Comparison of ENCODE assay signal across 1 cellular context in genomic region chr5:58410441-58410840, GRCh38.
TF ChIP-seq lines count a peak whose summit lies in the region.

No MANE protein-coding gene starts in this region.

TF ChIP-seq in GM23338, 12 proteins besides CTCF, POLR2A, EP300 and RAD21 (continued from another document):
- TF ChIP-seq REST (IDR thresholded peaks at IDR 0.05; ENCODE audit: unreplicated experiment) (no peak), ZNF114 (CRISPR knock-in tag; IDR thresholded peaks at IDR 0.05) (no peak), ETS1 (IDR thresholded peaks at IDR 0.05) (no peak), EZH2 (IDR thresholded peaks at IDR 0.05; ENCODE audit: low read depth, unreplicated experiment) (no peak), ZNF331 (CRISPR knock-in tag; IDR thresholded peaks at IDR 0.05; ENCODE audit: low read depth) (no peak), POLR2AphosphoS5 (IDR thresholded peaks at IDR 0.05; ENCODE audit: low read depth) (no peak), JUNB (IDR thresholded peaks at IDR 0.05; ENCODE audit: unreplicated experiment) (no peak), NANOG (IDR thresholded peaks at IDR 0.05; ENCODE audit: borderline replicate concordance) (no peak)
TF ChIP-seq in GM23338: peak in this region for 0.
